ENCODE assay signal across 9 cellular contexts in the genomic region with DNA sequence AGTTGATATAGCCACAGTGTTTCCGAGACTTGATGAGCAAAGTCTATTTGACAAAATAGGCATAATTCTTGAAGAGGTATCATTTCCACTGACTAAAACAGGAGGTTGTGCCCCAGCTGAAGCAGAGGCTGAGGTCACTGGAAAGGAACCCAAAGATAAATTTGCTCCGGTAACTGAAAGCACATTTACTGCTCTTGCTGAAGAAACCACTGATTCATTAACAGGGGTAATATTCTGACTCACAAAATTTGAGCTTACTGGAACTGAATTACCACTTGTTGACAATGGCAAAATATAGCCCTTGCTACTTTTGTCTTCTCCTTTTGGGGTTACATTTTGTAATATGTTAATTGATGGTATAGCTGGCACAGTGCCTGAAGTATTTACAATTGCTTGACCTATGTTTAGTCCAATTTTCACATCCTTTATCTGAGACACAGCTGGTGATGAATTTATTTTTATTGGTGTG. TPM values are rescaled to one million over a fixed set of nuclear protein-coding genes. Genes with fewer than 3 reads are reported as not detected.
A peak's percentile ranks its signal among the peaks of the same experiment; 100 is the strongest.
DNase-seq lines count a peak whose midpoint lies in the region; ATAC-seq and TF ChIP-seq lines count a peak whose summit lies in the region.
"Had no signal": no experiment of that assay in that cellular context is flagged by ENCODE, and none has a peak within 500 bp of the region (broad histone marks: within the 10 kb centered on the region; RNA-seq: fewer than 3 reads in every experiment).

No MANE protein-coding gene starts in this region.

- DNase-seq in AG10803 (ENCODE audit: low read depth) (peak; percentile 54), IMR-90 (peak; percentile 38), trophoblast cell (no peak), Karpas-422 (no peak), NCI-H1694 treated with DMSO at 0.1 percent for 48 hours (lab: John Stamatoyannopoulos, UW) (no peak), lower leg skin (ENCODE audit: low spot score in 2 of 2) (no peak)
- DNase-seq: right lobe of liver had no signal

- peaks cover 4% of the 10 kb centered on the region; the same call in 1 of the 2 replicates for H3K9me1 ChIP-seq in IMR-90 (ENCODE audit: insufficient read depth, low read length)

- H3K4me1 ChIP-seq in IMR-90 (ENCODE audit: control insufficient read depth, insufficient read depth, low read length) (no peaks in the 10 kb centered on the region), trophoblast cell (ENCODE audit: control insufficient read depth in 1 of 2, insufficient read depth in 2 of 2, low read length in 2 of 2) (no peaks in the 10 kb centered on the region), Karpas-422 (ENCODE audit: low read length) (no peaks in the 10 kb centered on the region)
- H3K4me1 ChIP-seq: right lobe of liver had no signal

- CTCF ChIA-PET in IMR-90 (lab: Yijun Ruan, JAX), result no interaction called here

- H4K5ac ChIP-seq in IMR-90 (ENCODE audit: low read depth, low read length), result no peak overlapping the region

- H3K27me3 ChIP-seq in IMR-90 (ENCODE audit: control insufficient read depth, insufficient read depth, low read length) (no peaks in the 10 kb centered on the region), trophoblast cell (ENCODE audit: insufficient read depth, low read length) (no peaks in the 10 kb centered on the region), Karpas-422 (ENCODE audit: low read length) (no peaks in the 10 kb centered on the region)
- H3K27me3 ChIP-seq: right lobe of liver had no signal

- H2BK12ac ChIP-seq in trophoblast cell (ENCODE audit: low read length), result no peak overlapping the region

- no peak overlapping the region for H3K4ac ChIP-seq in IMR-90 (ENCODE audit: low read depth, low read length)
- H3K4ac ChIP-seq in trophoblast cell (ENCODE audit: low read depth, low read length), result no peak overlapping the region

- no TSS peak for BruUV-seq in IMR-90 (replicated peaks; lab: Mats Ljungman, UMichigan)

- H3K4me2 ChIP-seq in IMR-90 (ENCODE audit: low read depth, low read length), result no peak overlapping the region
- no peak overlapping the region for H3K4me2 ChIP-seq in trophoblast cell (ENCODE audit: low read length)
- H3K4me2 ChIP-seq in Karpas-422 (ENCODE audit: low read depth, low read length, poor library complexity, severe bottlenecking), result no peak overlapping the region

- no peak for TF ChIP-seq POLR2A in IMR-90 (IDR thresholded peaks at IDR 0.05; ENCODE audit: low read depth, low read length)
- no peak for TF ChIP-seq POLR2A in lower leg skin (IDR thresholded peaks at IDR 0.05)

- dilution Hi-C loops in IMR-90 (cut with HindIII; ENCODE audit: low sequenced_read_pairs, unreplicated experiment), result no loop called here

- POLR2A ChIA-PET in IMR-90 (lab: Charles Lee; ENCODE audit: unreplicated experiment), result no interaction called here

- H3K9me3 ChIP-seq in IMR-90 (ENCODE audit: control insufficient read depth, insufficient read depth, low read length), result no peaks in the 10 kb centered on the region
- H3K9me3 ChIP-seq in trophoblast cell (ENCODE audit: insufficient read depth, low read depth, low read length), result no peaks in the 10 kb centered on the region
- H3K9me3 ChIP-seq in Karpas-422 (ENCODE audit: low read length), result no peaks in the 10 kb centered on the region

- in situ Hi-C loops in IMR-90 (cut with MboI; ENCODE audit: low sequenced_read_pairs), result no loop called here

- TF ChIP-seq CTCF in AG10803 (conservative IDR thresholded peaks at IDR 0.05; ENCODE audit: low read length), result no peak
- no peak for TF ChIP-seq CTCF in IMR-90 (conservative IDR thresholded peaks at IDR 0.05; ENCODE audit: low read depth, low read length)
- no peak for TF ChIP-seq CTCF in lower leg skin (IDR thresholded peaks at IDR 0.05)

- H4K8ac ChIP-seq in IMR-90 (ENCODE audit: low read depth in 2 of 2, low read length in 2 of 2) (no peak overlapping the region), trophoblast cell (ENCODE audit: low read depth, low read length) (no peak overlapping the region)

- no peak overlapping the region for H4K12ac ChIP-seq in trophoblast cell (ENCODE audit: low read depth, low read length)

- H3K56ac ChIP-seq in IMR-90 (ENCODE audit: extremely low read depth, insufficient read depth, low read length), result no peak overlapping the region

- H2AFZ ChIP-seq in IMR-90 (replicated peaks; ENCODE audit: low read length, poor library complexity), result no peak overlapping the region
- H2AFZ ChIP-seq in trophoblast cell (ENCODE audit: insufficient read depth, low read length, poor library complexity), result no peak overlapping the region
- no peak overlapping the region for H2AFZ ChIP-seq in Karpas-422 (ENCODE audit: low read length)

- H2AK9ac ChIP-seq in IMR-90 (replicated peaks; ENCODE audit: low read depth, low read length, poor library complexity), result no peak overlapping the region

- H3K14ac ChIP-seq in IMR-90 (replicated peaks; ENCODE audit: low read depth, low read length), result no peak overlapping the region
- no peak overlapping the region for H3K14ac ChIP-seq in trophoblast cell (ENCODE audit: low read length)

- H3K18ac ChIP-seq in IMR-90 (ENCODE audit: low read depth, low read length) (no peak overlapping the region), trophoblast cell (ENCODE audit: low read length) (no peak overlapping the region)

- no peak overlapping the region for H2BK15ac ChIP-seq in IMR-90 (ENCODE audit: low read depth, low read length)

- H4K91ac ChIP-seq in IMR-90 (ENCODE audit: insufficient read depth, low read depth, low read length) (no peak overlapping the region), trophoblast cell (ENCODE audit: low read depth, low read length) (no peak overlapping the region)

- H3K9me2 ChIP-seq in Karpas-422 (replicated peaks; ENCODE audit: insufficient read depth, low read length), result no peaks in the 10 kb centered on the region

- no peak overlapping the region for H3K9ac ChIP-seq in IMR-90 (ENCODE audit: low read depth, low read length)
- H3K9ac ChIP-seq in trophoblast cell (ENCODE audit: low read length), result no peak overlapping the region
- H3K9ac ChIP-seq in Karpas-422 (ENCODE audit: low read length), result no peak overlapping the region

- no peak overlapping the region for H3K27ac ChIP-seq in IMR-90 (ENCODE audit: insufficient read depth, low read length)
- H3K27ac ChIP-seq in trophoblast cell (ENCODE audit: low read depth, low read length), result no peak overlapping the region
- H3K27ac ChIP-seq in Karpas-422 (ENCODE audit: low read length), result no peak overlapping the region
- H3K27ac ChIP-seq: right lobe of liver had no signal

- H2BK120ac ChIP-seq in IMR-90 (ENCODE audit: low read depth, low read length) (no peak overlapping the region), trophoblast cell (ENCODE audit: insufficient read depth, low read length, poor library complexity) (no peak overlapping the region)

- H2AK5ac ChIP-seq in IMR-90 (ENCODE audit: low read depth, low read length), result no peak overlapping the region
- H2AK5ac ChIP-seq in trophoblast cell (ENCODE audit: low read length), result no peak overlapping the region

- TF ChIP-seq RAD21 in IMR-90 (IDR thresholded peaks at IDR 0.05; ENCODE audit: low read length), result no peak

- intact Hi-C loops in IMR-90 (cut with micrococcal nuclease) (no loop called here), lower leg skin (cut with DNase I; ENCODE audit: low total_unique reads) (no loop called here)

- H2BK5ac ChIP-seq in IMR-90 (ENCODE audit: low read depth, low read length, poor library complexity, severe bottlenecking) (no peak overlapping the region), trophoblast cell (ENCODE audit: low read depth, low read length, poor library complexity) (no peak overlapping the region)

- H3K79me2 ChIP-seq in trophoblast cell (ENCODE audit: control insufficient read depth, insufficient read depth, low read length, poor library complexity), result no peaks in the 10 kb centered on the region
- H3K79me2 ChIP-seq in Karpas-422 (ENCODE audit: low read length), result no peaks in the 10 kb centered on the region; the same call in 1 of the 2 replicates

- H3K23ac ChIP-seq in IMR-90 (ENCODE audit: low read depth, low read length), result no peak overlapping the region
- H3K23ac ChIP-seq in trophoblast cell (ENCODE audit: low read length), result no peak overlapping the region

- WGBS in IMR-90 (ENCODE audit: extremely low coverage in 2 of 2, insufficient read length in 1 of 2), 2 experiments, result no CpG with 5 or more reads among the region's 2 CpGs
- WGBS in trophoblast cell (ENCODE audit: extremely low coverage, insufficient coverage, insufficient read length), result no CpG with 5 or more reads among the region's 2 CpGs
- WGBS in lower leg skin, 2 donors, result 73 to 96% methylated on average over 2 of the region's 2 CpGs

- H3K4me3 ChIP-seq in AG10803 (ENCODE audit: low read length) (no peak overlapping the region), IMR-90 (ENCODE audit: insufficient read depth, low read depth, low read length) (no peak overlapping the region), trophoblast cell (ENCODE audit: low read depth, low read length) (no peak overlapping the region), Karpas-422 (ENCODE audit: low read length) (no peak overlapping the region), lower leg skin (ENCODE audit: low read depth, poor library complexity, severe bottlenecking) (no peak overlapping the region)
- H3K4me3 ChIP-seq: right lobe of liver had no signal

- H4K20me1 ChIP-seq in IMR-90 (ENCODE audit: insufficient read depth, low read length) (no peaks in the 10 kb centered on the region), Karpas-422 (ENCODE audit: insufficient read depth, low read depth, low read length) (no peaks in the 10 kb centered on the region)

- H3K36me3 ChIP-seq in IMR-90 (ENCODE audit: control insufficient read depth, insufficient read depth, low read length) (peaks cover 19% of the 10 kb centered on the region), trophoblast cell (ENCODE audit: control insufficient read depth in 1 of 2, insufficient read depth in 2 of 2, low read length in 2 of 2) (peaks cover 2 to 11% of the 10 kb centered on the region in 2 experiments), Karpas-422 (ENCODE audit: insufficient read depth, low read length) (peaks cover 35% of the 10 kb centered on the region)

- H3K79me1 ChIP-seq in IMR-90 (ENCODE audit: low read depth in 1 of 2, low read length in 2 of 2), result no peaks in the 10 kb centered on the region
- H3K79me1 ChIP-seq in trophoblast cell (ENCODE audit: low read length), result no peaks in the 10 kb centered on the region

- ATAC-seq in GM18870 (IDR thresholded peaks at IDR 0.05; ENCODE audit: unreplicated experiment), result peak; percentile 87
- peak; percentile 91 for ATAC-seq in HG02642 (IDR thresholded peaks at IDR 0.05; ENCODE audit: poor library complexity, unreplicated experiment)
- no peak for ATAC-seq in IMR-90 (ENCODE audit: low read depth)

- no peak overlapping the region for H2BK20ac ChIP-seq in IMR-90 (ENCODE audit: low read depth, low read length)

RNA-seq across cellular contexts. Expression of gene MLANA, which starts 30.2 kb away (rescaled TPM):
- total RNA-seq in IMR-90 (2012; rRNA removed), result not detected in 2 replicates
- polyA plus RNA-seq in IMR-90 (2012; rRNA removed), result not detected in 2 replicates
- not detected in 2 replicates for polyA plus RNA-seq in IMR-90 (2012; cell fraction: cytosol; rRNA removed)
- polyA plus RNA-seq in IMR-90 (2012; cell fraction: nucleus; rRNA removed; ENCODE audit: low replicate concordance), result not detected in 2 replicates
- polyA plus RNA-seq in trophoblast cell (2013), result 0.03 TPM in 1 of 2 replicates, not detected in the other
- not detected in 2 replicates for total RNA-seq in Karpas-422 (2014; rRNA removed; shearing (Covaris generic); ENCODE audit: low replicate concordance)
- total RNA-seq in lower leg skin, result 10 to 100 TPM in 2 of 4 donors, 1 to 10 TPM in 2; 6.3 to 20.1 (median 12.3) TPM
- total RNA-seq: right lobe of liver had no signal

Comparison
In these comparisons a context has a peak if more than half of its experiments do, and no peak if none do; other contexts are left out.
1. DNase-seq: peak in AG10803 (single experiment) and IMR-90 (single experiment); none in trophoblast cell (0 of 2), Karpas-422 (single experiment), NCI-H1694 treated with DMSO at 0.1 percent for 48 hours (single experiment) and lower leg skin (0 of 2).